In the genomic region with DNA sequence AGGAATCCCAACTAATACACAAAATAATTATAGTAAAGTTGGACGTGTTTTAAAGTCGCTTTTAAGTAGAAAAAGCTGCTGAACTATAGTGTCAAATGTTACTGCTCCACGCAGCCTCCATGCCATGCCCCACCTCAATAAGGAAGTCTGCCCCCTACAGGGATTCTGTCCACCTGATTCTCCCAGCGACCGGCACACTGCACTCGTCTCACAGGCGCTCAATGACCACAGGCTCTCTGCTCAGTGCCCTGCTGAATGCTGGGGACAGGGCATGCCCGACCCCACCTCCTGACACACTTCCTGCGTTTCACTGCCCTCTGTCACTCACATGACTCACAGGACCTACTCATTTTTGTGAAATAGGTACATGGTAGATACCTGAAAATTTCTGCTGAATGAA, we compare ENCODE assay signal across 14 cellular contexts. TPM values are rescaled to one million over a fixed set of nuclear protein-coding genes. Genes with fewer than 3 reads are reported as not detected.
DNase-seq lines count a peak whose midpoint lies in the region; ATAC-seq and TF ChIP-seq lines count a peak whose summit lies in the region.
"Had no signal": no experiment of that assay in that cellular context is flagged by ENCODE, and none has a peak within 500 bp of the region (broad histone marks: within the 10 kb centered on the region; RNA-seq: fewer than 3 reads in every experiment).

No MANE protein-coding gene starts in this region.

- H3K4me1 ChIP-seq in IMR-90 (ENCODE audit: control insufficient read depth, insufficient read depth, low read length): no peaks in the 10 kb centered on the region
- no peaks in the 10 kb centered on the region for H3K4me1 ChIP-seq in neural progenitor cell
- H3K4me1 ChIP-seq: esophagus squamous epithelium, SJSA1 had no signal

- no peak overlapping the region for H3K4me3 Mint-ChIP-seq in neural progenitor cell

- H3K27ac ChIP-seq in IMR-90 (ENCODE audit: insufficient read depth, low read length) (no peak overlapping the region), neural progenitor cell (no peak overlapping the region)
- H3K27ac ChIP-seq: esophagus squamous epithelium, SJSA1 had no signal

- no peak overlapping the region for H2BK120ac ChIP-seq in IMR-90 (ENCODE audit: low read depth, low read length)

- H3K79me1 ChIP-seq in IMR-90 (ENCODE audit: low read depth in 1 of 2, low read length in 2 of 2): no peaks in the 10 kb centered on the region

- H3K9ac ChIP-seq in IMR-90 (ENCODE audit: low read depth, low read length) (no peak overlapping the region), neural progenitor cell (no peak overlapping the region)

- in situ Hi-C loops in IMR-90 (cut with MboI; ENCODE audit: low sequenced_read_pairs): no loop called here

- H3K4ac ChIP-seq in IMR-90 (ENCODE audit: low read depth, low read length): no peak overlapping the region

- H3K36me3 ChIP-seq in IMR-90 (ENCODE audit: control insufficient read depth, insufficient read depth, low read length) (peaks cover 24% of the 10 kb centered on the region), neural progenitor cell (peaks cover 4% of the 10 kb centered on the region)

- H3K27me3 ChIP-seq in IMR-90 (ENCODE audit: control insufficient read depth, insufficient read depth, low read length) (no peaks in the 10 kb centered on the region), neural progenitor cell (no peaks in the 10 kb centered on the region)
- H3K27me3 ChIP-seq: esophagus squamous epithelium, SJSA1 had no signal

- ATAC-seq in IMR-90 (ENCODE audit: low read depth) (no peak), HG03280 (IDR thresholded peaks at IDR 0.05; ENCODE audit: unreplicated experiment) (no peak), HG02884 (IDR thresholded peaks at IDR 0.05; ENCODE audit: unreplicated experiment) (no peak)

- H2BK20ac ChIP-seq in IMR-90 (ENCODE audit: low read depth, low read length): no peak overlapping the region

- TF ChIP-seq CTCF in IMR-90 (conservative IDR thresholded peaks at IDR 0.05; ENCODE audit: low read depth, low read length) (0 out of 2 replicates have a peak, but pooled peaks have one; percentile 4), neural progenitor cell (IDR thresholded peaks at IDR 0.05) (peak; percentile 58), foreskin fibroblast (IDR thresholded peaks at IDR 0.05; ENCODE audit: low read depth, low read length) (no peak)

- H4K5ac ChIP-seq in IMR-90 (ENCODE audit: low read depth, low read length): no peak overlapping the region

- no peak overlapping the region for H3K23ac ChIP-seq in IMR-90 (ENCODE audit: low read depth, low read length)

- H3K4me1 Mint-ChIP-seq in neural progenitor cell: no peaks in the 10 kb centered on the region

- no peak for TF ChIP-seq RAD21 in IMR-90 (IDR thresholded peaks at IDR 0.05; ENCODE audit: low read length)

- no peak overlapping the region for H3K4me3 ChIP-seq in IMR-90 (ENCODE audit: insufficient read depth, low read depth, low read length)
- no peak overlapping the region for H3K4me3 ChIP-seq in neural progenitor cell
- H3K4me3 ChIP-seq in foreskin fibroblast (ENCODE audit: low read depth in 1 of 2, low read length in 2 of 2): no peak overlapping the region
- H3K4me3 ChIP-seq: esophagus squamous epithelium, SJSA1 had no signal

- dilution Hi-C loops in IMR-90 (cut with HindIII; ENCODE audit: low sequenced_read_pairs, unreplicated experiment): no loop called here

- BruUV-seq in IMR-90 (replicated peaks; lab: Mats Ljungman, UMichigan): no TSS peak

- no peak overlapping the region for H3K18ac ChIP-seq in IMR-90 (ENCODE audit: low read depth, low read length)

- no peak overlapping the region for H3K27ac Mint-ChIP-seq in neural progenitor cell

- H2AK9ac ChIP-seq in IMR-90 (replicated peaks; ENCODE audit: low read depth, low read length, poor library complexity): no peak overlapping the region

- H4K20me1 ChIP-seq in IMR-90 (ENCODE audit: insufficient read depth, low read length) (no peaks in the 10 kb centered on the region), neural progenitor cell (ENCODE audit: low read depth) (no peaks in the 10 kb centered on the region)

- no peaks in the 10 kb centered on the region for H3K9me3 Mint-ChIP-seq in neural progenitor cell

- H3K9me3 ChIP-seq in IMR-90 (ENCODE audit: control insufficient read depth, insufficient read depth, low read length) (no peaks in the 10 kb centered on the region), neural progenitor cell (ENCODE audit: low read depth) (no peaks in the 10 kb centered on the region)
- H3K9me3 ChIP-seq: esophagus squamous epithelium, SJSA1 had no signal

- H3K14ac ChIP-seq in IMR-90 (replicated peaks; ENCODE audit: low read depth, low read length): no peak overlapping the region

- H3K36me3 Mint-ChIP-seq in neural progenitor cell: peaks cover 12% of the 10 kb centered on the region

- H4K8ac ChIP-seq in IMR-90 (ENCODE audit: low read depth in 2 of 2, low read length in 2 of 2): no peak overlapping the region

- H2AK5ac ChIP-seq in IMR-90 (ENCODE audit: low read depth, low read length): no peak overlapping the region

- H3K79me2 ChIP-seq in neural progenitor cell (ENCODE audit: low read depth): no peaks in the 10 kb centered on the region

- H3K9me1 ChIP-seq in IMR-90 (ENCODE audit: insufficient read depth, low read length): no peaks in the 10 kb centered on the region; the same call in 1 of the 2 replicates

- DNase-seq in DMS53 (lab: John Stamatoyannopoulos, UW) (peak; percentile 11), DMS53 treated with DMSO at 0.1 percent for 48 hours (lab: John Stamatoyannopoulos, UW; ENCODE audit: unreplicated experiment) (no peak), IMR-90 (no peak), ecto neural progenitor cell (ENCODE audit: low spot score) (peak; percentile 66), neural progenitor cell (ENCODE audit: low spot score) (peak; percentile 69), foreskin fibroblast (no peak)
- DNase-seq: activated CD4-positive, alpha-beta T cell treated with anti-CD3 and anti-CD28 coated beads for 4 hours; activated gamma-delta T cell; central memory CD4-positive, alpha-beta T cell; esophagus squamous epithelium had no signal

- no peak for TF ChIP-seq POLR2A in IMR-90 (IDR thresholded peaks at IDR 0.05; ENCODE audit: low read depth, low read length)

- no peak overlapping the region for H2BK15ac ChIP-seq in IMR-90 (ENCODE audit: low read depth, low read length)

- WGBS in IMR-90 (ENCODE audit: extremely low coverage in 2 of 2, insufficient read length in 1 of 2), 2 experiments: no CpG with 5 or more reads among the region's 9 CpGs

- POLR2A ChIA-PET in IMR-90 (lab: Charles Lee; ENCODE audit: unreplicated experiment): no interaction called here

- intact Hi-C loops in IMR-90 (cut with micrococcal nuclease): no loop called here

- H3K56ac ChIP-seq in IMR-90 (ENCODE audit: extremely low read depth, insufficient read depth, low read length): no peak overlapping the region

- H2AFZ ChIP-seq in IMR-90 (replicated peaks; ENCODE audit: low read length, poor library complexity) (no peak overlapping the region), neural progenitor cell (replicated peaks) (no peak overlapping the region)

- no peak overlapping the region for H4K91ac ChIP-seq in IMR-90 (ENCODE audit: insufficient read depth, low read depth, low read length)

- no peaks in the 10 kb centered on the region for H3F3A ChIP-seq in neural progenitor cell (ENCODE audit: low read depth)

- no peak overlapping the region for H2BK5ac ChIP-seq in IMR-90 (ENCODE audit: low read depth, low read length, poor library complexity, severe bottlenecking)

- CTCF ChIA-PET in IMR-90 (lab: Yijun Ruan, JAX): no interaction called here

- H3K27me3 Mint-ChIP-seq in neural progenitor cell (ENCODE audit: insufficient read depth, low read depth): no peaks in the 10 kb centered on the region

- no peak overlapping the region for H3K4me2 ChIP-seq in IMR-90 (ENCODE audit: low read depth, low read length)
- no peak overlapping the region for H3K4me2 ChIP-seq in neural progenitor cell

TF ChIP-seq in IMR-90, 13 proteins besides CTCF, POLR2A, EP300 and RAD21:
- TF ChIP-seq NFE2L2 (IDR thresholded peaks at IDR 0.05; ENCODE audit: low read depth, low read length) (no peak), CHD1 (IDR thresholded peaks at IDR 0.05; ENCODE audit: low read depth, low read length) (no peak), RCOR1 (IDR thresholded peaks at IDR 0.05; ENCODE audit: insufficient replicate concordance, low read length) (no peak)

RNA-seq across cellular contexts. Expression of gene BDKRB1, which starts 48.9 kb away (rescaled TPM):
- total RNA-seq in IMR-90 (2012; rRNA removed) (51.4 and 56.5 TPM in 2 replicates), neural progenitor cell (ENCODE audit: low replicate concordance) (not detected in 2 replicates)
- 130 and 142 TPM in 2 replicates for polyA plus RNA-seq in IMR-90 (2012; rRNA removed)
- 48.1 and 276 TPM in 2 replicates for polyA plus RNA-seq in IMR-90 (2012; cell fraction: cytosol; rRNA removed)
- 226 and 290 TPM in 2 replicates for polyA plus RNA-seq in IMR-90 (2012; cell fraction: nucleus; rRNA removed; ENCODE audit: low replicate concordance)
- total RNA-seq: NCI-H460 had no signal

RNA-seq across cellular contexts. Expression of gene ATG2B, which starts 58.2 kb away (rescaled TPM):
- total RNA-seq in IMR-90 (2012; rRNA removed) (20.6 and 22.0 TPM in 2 replicates), neural progenitor cell (ENCODE audit: low replicate concordance) (11.9 and 12.3 TPM in 2 replicates)
- polyA plus RNA-seq in IMR-90 (2012; rRNA removed): 6.1 and 6.9 TPM in 2 replicates
- 1.8 and 2.9 TPM in 2 replicates for polyA plus RNA-seq in IMR-90 (2012; cell fraction: cytosol; rRNA removed)
- polyA plus RNA-seq in IMR-90 (2012; cell fraction: nucleus; rRNA removed; ENCODE audit: low replicate concordance): 4.7 and 21.1 TPM in 2 replicates

RNA-seq across cellular contexts. Expression of gene GSKIP, which starts 58.4 kb away (rescaled TPM):
- total RNA-seq in IMR-90 (2012; rRNA removed) (22.0 and 34.7 TPM in 2 replicates), neural progenitor cell (ENCODE audit: low replicate concordance) (48.4 and 73.2 TPM in 2 replicates)
- 9.4 and 11.7 TPM in 2 replicates for polyA plus RNA-seq in IMR-90 (2012; rRNA removed)
- polyA plus RNA-seq in IMR-90 (2012; cell fraction: cytosol; rRNA removed): 1.6 and 2.8 TPM in 2 replicates
- polyA plus RNA-seq in IMR-90 (2012; cell fraction: nucleus; rRNA removed; ENCODE audit: low replicate concordance): 0.50 and 4.1 TPM in 2 replicates

Comparison
In these comparisons a context has a peak if more than half of its experiments do, and no peak if none do; other contexts are left out.
1. DNase-seq: peak in DMS53 (single experiment), ecto neural progenitor cell (single experiment) and neural progenitor cell (single experiment); none in DMS53 treated with DMSO at 0.1 percent for 48 hours (single experiment), IMR-90 (single experiment) and foreskin fibroblast (0 of 2).
2. RNA of gene BDKRB1, which starts 48.9 kb away (total RNA-seq): 51.4 to 56.5 TPM in IMR-90; not detected in neural progenitor cell; every median in the first group is over 10 times any median in the second.